8 cellular contexts compared by ENCODE assay signal in genomic region chr5:160467555-160468418, GRCh38. TPM values are rescaled to one million over a fixed set of nuclear protein-coding genes. Genes with fewer than 3 reads are reported as not detected.
DNase-seq lines count a peak whose midpoint lies in the region; ATAC-seq, FAIRE-seq and TF ChIP-seq lines count a peak whose summit lies in the region.

No MANE protein-coding gene starts in this region.

- H3K4ac ChIP-seq in H1 (replicated peaks; ENCODE audit: insufficient read length, low read depth, low read length): no peak overlapping the region

- peak overlapping the region; percentile 82; the same call in 1 of the 2 replicates for H4K8ac ChIP-seq in H1 (ENCODE audit: extremely low read depth, insufficient read depth, low read length)

- H3K4me2 ChIP-seq in DOHH2 (ENCODE audit: low read length) (peak overlapping the region; percentile 75), H1 (ENCODE audit: insufficient read depth in 1 of 2, low read depth in 2 of 2, low read length in 2 of 2) (peak overlapping the region in 1 of 2 experiments; percentile 18; a peak in 2 of 4 replicates)

- H3K4me3 Mint-ChIP-seq in stimulated activated naive B cell treated with anti-CD40 and anti-IgM and Interleukin-4, amounts not matched to agents 10 μg/mL and 1 μg/mL and 100 μg/mL, for 72 hours: peak overlapping the region; percentile 98 to 99

- DNase-seq in activated CD8-positive, alpha-beta memory T cell treated with anti-CD3 and anti-CD28 coated beads for 1 hour (ENCODE audit: extremely low read depth in 1 of 2, low read depth in 1 of 2): peak; percentile 12 to 58
- peak in 1 of 2 experiments; percentile 63 for DNase-seq in H1 (ENCODE audit: low read depth in 1 of 2, low spot score in 2 of 2)
- DNase-seq in mucosa of gallbladder (ENCODE audit: low spot score): peak; percentile 77
- DNase-seq in stimulated activated naive B cell treated with anti-CD40 and anti-IgM and Interleukin-4, amounts not matched to agents 10 μg/mL and 1 μg/mL and 100 μg/mL, for 72 hours: peak; percentile 95
- no peak for DNase-seq in RWPE1 (ENCODE audit: low spot score)

- TF ChIP-seq RAD21 in H1 (IDR thresholded peaks at IDR 0.05 in 1 of 2, conservative IDR thresholded peaks at IDR 0.05 in 1 of 2; ENCODE audit: low read depth in 2 of 2, low read length in 2 of 2): no peak

- no peak for TF ChIP-seq EP300 in H1 (IDR thresholded peaks at IDR 0.05; ENCODE audit: borderline replicate concordance in 1 of 2, low read depth in 2 of 2, low read length in 2 of 2)

- TF ChIP-seq CTCF in DOHH2 (IDR thresholded peaks at IDR 0.05; ENCODE audit: low read depth, low read length, poor library complexity, severe bottlenecking) (no peak), H1 (IDR thresholded peaks at IDR 0.05; ENCODE audit: control extremely low read depth in 1 of 3, insufficient read depth in 1 of 3, low read depth in 1 of 3, low read length in 3 of 3) (no peak), RWPE1 (conservative IDR thresholded peaks at IDR 0.05; ENCODE audit: low read depth) (no peak)

- WGBS in H1 (ENCODE audit: extremely low coverage in 1 of 2, insufficient coverage in 1 of 2, insufficient read length in 1 of 2, insufficient replicate concordance in 2 of 2, low coverage in 1 of 2, low lambda C conversion rate in 2 of 2, missing lambda C conversion rate in 1 of 2), 2 experiments: 77% methylated on average over 31 of the region's 31 CpGs; no CpG with 5 or more reads in 1 of the 2 experiments

- no peaks in the 10 kb centered on the region for H3K27me3 Mint-ChIP-seq in stimulated activated naive B cell treated with anti-CD40 and anti-IgM and Interleukin-4, amounts not matched to agents 10 μg/mL and 1 μg/mL and 100 μg/mL, for 72 hours

- no peaks in the 10 kb centered on the region for H3K9me3 ChIP-seq in DOHH2 (ENCODE audit: control insufficient read depth, insufficient read depth, low read length)
- H3K9me3 ChIP-seq in KOPT-K1 (ENCODE audit: insufficient read depth, low read length, poor library complexity, severe bottlenecking): no peaks in the 10 kb centered on the region
- no peaks in the 10 kb centered on the region for H3K9me3 ChIP-seq in H1 (ENCODE audit: insufficient read depth in 2 of 2, low read depth in 1 of 2, low read length in 1 of 2)

- H3K36me3 Mint-ChIP-seq in stimulated activated naive B cell treated with anti-CD40 and anti-IgM and Interleukin-4, amounts not matched to agents 10 μg/mL and 1 μg/mL and 100 μg/mL, for 72 hours: peaks cover 23% of the 10 kb centered on the region in 2 donors

- peaks cover 15% of the 10 kb centered on the region for H3F3A ChIP-seq in DOHH2 (ENCODE audit: control insufficient read depth, insufficient read depth)

- TF ChIP-seq POLR2A in H1 (IDR thresholded peaks at IDR 0.05; ENCODE audit: control extremely low read depth in 1 of 2, low read depth in 2 of 2, low read length in 2 of 2): no peak

- H4K91ac ChIP-seq in H1 (replicated peaks; ENCODE audit: insufficient read length, low read length): no peak overlapping the region

- peak; percentile 94 for ATAC-seq in GM21528 (IDR thresholded peaks at IDR 0.05; ENCODE audit: low FRiP score, unreplicated experiment)
- peak; percentile 93 for ATAC-seq in stimulated activated naive B cell treated with anti-CD40 and anti-IgM and Interleukin-4, amounts not matched to agents 10 μg/mL and 1 μg/mL and 100 μg/mL, for 72 hours (replicated peaks)

- H3K9me3 Mint-ChIP-seq in stimulated activated naive B cell treated with anti-CD40 and anti-IgM and Interleukin-4, amounts not matched to agents 10 μg/mL and 1 μg/mL and 100 μg/mL, for 72 hours: no peaks in the 10 kb centered on the region

- H2BK5ac ChIP-seq in H1 (ENCODE audit: low read depth, low read length): no peak overlapping the region

- H3K79me2 ChIP-seq in DOHH2 (ENCODE audit: control insufficient read depth, low read length) (peaks cover 47% of the 10 kb centered on the region), H1 (ENCODE audit: control insufficient read depth in 1 of 2, insufficient read depth in 2 of 2, low read length in 2 of 2) (no peaks in the 10 kb centered on the region)

- H3K36me3 ChIP-seq in DOHH2 (ENCODE audit: control insufficient read depth, low read length) (peaks cover 31% of the 10 kb centered on the region), KOPT-K1 (ENCODE audit: insufficient read depth, low read length) (no peaks in the 10 kb centered on the region), H1 (ENCODE audit: control insufficient read depth in 2 of 4, insufficient read depth in 4 of 4, low read length in 3 of 4) (no peaks in the 10 kb centered on the region)

- peaks cover 35 to 84% of the 10 kb centered on the region in 2 donors for H3K4me1 Mint-ChIP-seq in stimulated activated naive B cell treated with anti-CD40 and anti-IgM and Interleukin-4, amounts not matched to agents 10 μg/mL and 1 μg/mL and 100 μg/mL, for 72 hours

- H3K9me2 ChIP-seq in DOHH2 (replicated peaks; ENCODE audit: control insufficient read depth, low read length): no peaks in the 10 kb centered on the region

- H3K4me1 ChIP-seq in DOHH2 (ENCODE audit: control insufficient read depth, low read length) (peaks cover 74% of the 10 kb centered on the region), H1 (replicated peaks in 1 of 4; ENCODE audit: control insufficient read depth in 3 of 4, insufficient read depth in 4 of 4, low read length in 3 of 4) (peaks cover 0 to 6% (median 2%) of the 10 kb centered on the region in 4 experiments; a peak in 4 of 7 replicates)

- H3K9ac ChIP-seq in H1 (replicated peaks in 1 of 4; ENCODE audit: extremely low read depth in 1 of 4, low read depth in 3 of 4, low read length in 3 of 4): no peak overlapping the region

- H3K18ac ChIP-seq in H1 (ENCODE audit: extremely low read depth, low read length): peak overlapping the region; percentile 34

- H3K79me1 ChIP-seq in H1 (ENCODE audit: low read depth, low read length): no peaks in the 10 kb centered on the region

- H3K56ac ChIP-seq in H1 (replicated peaks; ENCODE audit: insufficient read length, low read depth, low read length): no peak overlapping the region

- H2BK15ac ChIP-seq in H1 (ENCODE audit: low read length): no peak overlapping the region

- H2BK20ac ChIP-seq in H1 (ENCODE audit: low read length): peak overlapping the region; percentile 23; the same call in 1 of the 2 replicates

- no peak overlapping the region for H3K23ac ChIP-seq in H1 (ENCODE audit: insufficient read length)

- peak overlapping the region; percentile 99 for H3K27ac Mint-ChIP-seq in stimulated activated naive B cell treated with anti-CD40 and anti-IgM and Interleukin-4, amounts not matched to agents 10 μg/mL and 1 μg/mL and 100 μg/mL, for 72 hours

- H2AK5ac ChIP-seq in H1 (ENCODE audit: low read depth, low read length): no peak overlapping the region

- no peaks in the 10 kb centered on the region for H3K27me3 ChIP-seq in DOHH2 (ENCODE audit: control insufficient read depth, low read length)
- no peaks in the 10 kb centered on the region for H3K27me3 ChIP-seq in H1 (replicated peaks in 1 of 4; ENCODE audit: control insufficient read depth in 3 of 4, extremely low read depth in 1 of 4, insufficient read depth in 3 of 4, low read length in 3 of 4)

- POLR2A ChIA-PET in H1 (lab: Charles Lee; ENCODE audit: partially characterized antibody): interaction anchor here (1.3 kb wide), 1 partner anchor 10 kb away, joined by 4 read pairs; no protein-coding TSS in a partner anchor
- POLR2A ChIA-PET in RWPE1 (lab: Yijun Ruan, JAX; ENCODE audit: low non-redundant PET): no interaction called here

- peak overlapping the region; percentile 93 for H2AFZ ChIP-seq in H1 (ENCODE audit: low read length)

- H2BK12ac ChIP-seq in H1 (ENCODE audit: low read depth, low read length): peak overlapping the region; percentile 42; the same call in 1 of the 2 replicates

- H2BK120ac ChIP-seq in H1 (replicated peaks; ENCODE audit: low read depth, low read length): peak overlapping the region; percentile 61

- CTCF ChIA-PET in H1 (lab: Charles Lee; ENCODE audit: partially characterized antibody) (interaction anchor here (0.9 to 2.4 kb wide), 4 partner anchors 9 to 39 kb away, joined by 3 to 11 read pairs (median 6); no protein-coding TSS in a partner anchor), RWPE1 (lab: Yijun Ruan, JAX) (interaction anchor here (0.6 to 1.8 kb wide), 4 partner anchors 18 to 77 kb away, joined by 3 to 7 read pairs (median 4); no protein-coding TSS in a partner anchor)

- no peak for FAIRE-seq in H1 (lab: Jason Lieb, UNC)

- no peak overlapping the region for H3K14ac ChIP-seq in H1 (ENCODE audit: insufficient read length)

- H3K23me2 ChIP-seq in H1 (ENCODE audit: low read depth, low read length): no peaks in the 10 kb centered on the region

- H4K5ac ChIP-seq in H1 (ENCODE audit: insufficient read length, low read depth, low read length): peak overlapping the region; percentile 32

- 0 out of 2 replicates have a peak, but pooled peaks cover 8% of the 10 kb centered on the region for H4K20me1 ChIP-seq in DOHH2 (ENCODE audit: control insufficient read depth, insufficient read depth, low read depth, low read length)
- H4K20me1 ChIP-seq in H1 (replicated peaks in 1 of 2; ENCODE audit: control insufficient read depth in 1 of 2, insufficient read depth in 2 of 2, low read length in 2 of 2): no peaks in the 10 kb centered on the region

- H3K4me3 ChIP-seq in DOHH2 (ENCODE audit: low read length) (peak overlapping the region; percentile 79), H1 (ENCODE audit: extremely low read depth in 1 of 4, insufficient read depth in 2 of 4, low read depth in 3 of 4, low read length in 4 of 4) (no peak overlapping the region)

- H3K27ac ChIP-seq in DOHH2 (ENCODE audit: low read depth, low read length): peak overlapping the region; percentile 92
- peak overlapping the region; percentile 50 for H3K27ac ChIP-seq in KOPT-K1 (ENCODE audit: low read depth, low read length, poor library complexity, severe bottlenecking)
- H3K27ac ChIP-seq in H1 (ENCODE audit: low read depth, low read length): no peak overlapping the region
- H3K27ac ChIP-seq in RWPE1: no peak overlapping the region

RNA-seq across cellular contexts. Expression of gene PTTG1, which starts 46.1 kb away (rescaled TPM):
- total RNA-seq in H1 (2021; fragmentation: NEBNext Ultra II Directional; extraction: Animal tissue kit (Norgen Biotek cat#: 25700)): 229 and 240 TPM in 2 replicates
- 332 and 478 TPM in 2 replicates for polyA plus RNA-seq in H1 (2011; rRNA removed)
- 461 TPM for polyA plus RNA-seq in H1 (2011; cell fraction: cytosol; rRNA removed)
- 86.9 TPM for polyA plus RNA-seq in H1 (2011; cell fraction: nucleus; rRNA removed)
- 218 to 276 TPM (median 234 TPM) in 4 replicates for polyA plus RNA-seq in H1 (2012, experiment 1 of 2)
- 278 TPM for polyA plus RNA-seq in H1 (2012, experiment 2 of 2)
- polyA plus RNA-seq in H1 (2013, experiment 1 of 2): 378 TPM
- polyA plus RNA-seq in H1 (2013, experiment 2 of 2): 392 TPM
- polyA minus RNA-seq in H1 (2011; rRNA and poly(A)+ RNA removed): 71.6 and 81.9 TPM in 2 replicates
- polyA minus RNA-seq in H1 (2011; cell fraction: cytosol; rRNA and poly(A)+ RNA removed): 37.3 TPM
- 65.7 TPM for polyA minus RNA-seq in H1 (2011; cell fraction: nucleus; rRNA and poly(A)+ RNA removed)
- total RNA-seq in mucosa of gallbladder: 3.7 TPM

RNA-seq across cellular contexts. Expression of gene SLU7, which starts 48.9 kb away (rescaled TPM):
- total RNA-seq in H1 (2021; fragmentation: NEBNext Ultra II Directional; extraction: Animal tissue kit (Norgen Biotek cat#: 25700)): 34.1 and 36.8 TPM in 2 replicates
- 4.4 and 6.0 TPM in 2 replicates for polyA plus RNA-seq in H1 (2011; rRNA removed)
- 19.4 TPM for polyA plus RNA-seq in H1 (2011; cell fraction: cytosol; rRNA removed)
- polyA plus RNA-seq in H1 (2011; cell fraction: nucleus; rRNA removed): 4.6 TPM
- polyA plus RNA-seq in H1 (2012, experiment 1 of 2): 29.2 to 58.2 TPM (median 36.2 TPM) in 4 replicates
- polyA plus RNA-seq in H1 (2012, experiment 2 of 2): 1.1 TPM
- polyA plus RNA-seq in H1 (2013, experiment 1 of 2): 29.6 TPM
- polyA plus RNA-seq in H1 (2013, experiment 2 of 2): 29.1 TPM
- polyA minus RNA-seq in H1 (2011; rRNA and poly(A)+ RNA removed): 11.5 and 17.1 TPM in 2 replicates
- polyA minus RNA-seq in H1 (2011; cell fraction: cytosol; rRNA and poly(A)+ RNA removed): 4.2 TPM
- polyA minus RNA-seq in H1 (2011; cell fraction: nucleus; rRNA and poly(A)+ RNA removed): 18.9 TPM
- total RNA-seq in mucosa of gallbladder: 48.0 TPM

Comparison
In these comparisons a context has a peak if more than half of its experiments do, and no peak if none do; other contexts are left out.
1. H3K27ac ChIP-seq: peak in DOHH2 (single experiment) and KOPT-K1 (single experiment); none in H1 (single experiment) and RWPE1 (single experiment).
2. RNA of gene PTTG1, which starts 46.1 kb away (total RNA-seq): 229 to 240 TPM in H1; 3.7 TPM in mucosa of gallbladder (single experiment); every median in the first group is over 10 times any median in the second.